ENCODE assay signal across 8 cellular contexts in genomic region chr14:35533357-35534129, GRCh38. TPM values are rescaled to one million over a fixed set of nuclear protein-coding genes. Genes with fewer than 3 reads are reported as not detected.
DNase-seq lines count a peak whose midpoint lies in the region; ATAC-seq and TF ChIP-seq lines count a peak whose summit lies in the region.

No MANE protein-coding gene starts in this region.

- TF ChIP-seq CTCF in BJ (IDR thresholded peaks at IDR 0.05; ENCODE audit: insufficient read depth, low read depth, low read length), result no peak

- H3K36me3 ChIP-seq in BJ (ENCODE audit: control insufficient read depth, insufficient read depth, low read length), result no peaks in the 10 kb centered on the region

- no peak for DNase-seq in BJ (ENCODE audit: low read depth)
- peak; percentile 87 to 98 for DNase-seq in NCI-H526 (lab: John Stamatoyannopoulos, UW)
- peak; percentile 89 for DNase-seq in activated CD8-positive, alpha-beta memory T cell treated with anti-CD3 and anti-CD28 coated beads, Interleukin-2, amount 50 U/mL, for 48 hours
- peak; percentile 34 for DNase-seq in naive B cell
- peak; percentile 73 for DNase-seq in stimulated activated naive CD4-positive, alpha-beta T cell treated with Interleukin-2 at 50 U/mL for 16 hours (lab: John Stamatoyannopoulos, UW)

- H3K27me3 Mint-ChIP-seq in naive B cell, result peaks cover 42 to 61% (median 56%) of the 10 kb centered on the region in 3 donors

- peaks cover 9 to 17% (median 14%) of the 10 kb centered on the region in 3 donors for H3K4me1 Mint-ChIP-seq in naive B cell

- CTCF ChIA-PET in BJ (lab: Yijun Ruan, JAX), result no interaction called here

- peak overlapping the region; percentile 65 to 86 (median 82) for H3K4me3 Mint-ChIP-seq in naive B cell

- peaks cover 14% of the 10 kb centered on the region for H3K27me3 ChIP-seq in BJ (ENCODE audit: control insufficient read depth, insufficient read depth, low read length)

- ATAC-seq in GM19324 (IDR thresholded peaks at IDR 0.05; ENCODE audit: low FRiP score, unreplicated experiment), result peak; percentile 75
- ATAC-seq in HG03432 (IDR thresholded peaks at IDR 0.05; ENCODE audit: unreplicated experiment), result peak; percentile 76
- peak; percentile 75 for ATAC-seq in esophagus mucosa
- ATAC-seq in naive B cell (ENCODE audit: low read depth in 2 of 2), result peak; percentile 56 to 65

- no peak overlapping the region for H3K27ac Mint-ChIP-seq in naive B cell

- peaks cover 0 to 3% (median 0%) of the 10 kb centered on the region in 7 donors for H3K9me3 Mint-ChIP-seq in naive B cell

- POLR2A ChIA-PET in BJ (lab: Charles Lee), result no interaction called here

- peak overlapping the region; percentile 51 for H3K4me3 ChIP-seq in BJ (ENCODE audit: low read depth, low read length)

- H3K36me3 Mint-ChIP-seq in naive B cell, result peaks cover 0 to 16% of the 10 kb centered on the region in 2 donors

RNA-seq across cellular contexts. Expression of gene INSM2, which starts 0.4 kb away (rescaled TPM):
- not detected in 2 replicates for polyA plus RNA-seq in BJ (2011; rRNA removed)
- polyA minus RNA-seq in BJ (2011; rRNA and poly(A)+ RNA removed), result not detected in 2 replicates
- total RNA-seq in esophagus mucosa, result not detected
- not detected for polyA plus RNA-seq in naive B cell (ENCODE audit: low read depth in 6 of 6)
